Comparison of ENCODE assay signal across 9 cellular contexts in genomic region chr2:211405036-211405435, GRCh38.
"Had no signal": no experiment of that assay in that cellular context is flagged by ENCODE, and none has a peak within 500 bp of the region (broad histone marks: within the 10 kb centered on the region; RNA-seq: fewer than 3 reads in every experiment).

No MANE protein-coding gene starts in this region.

- H3K36me3 ChIP-seq: HAP-1 had no signal

- H3K9me3 ChIP-seq: HAP-1 had no signal

- H3K27ac Mint-ChIP-seq: HFFc6, IgD-negative memory B cell had no signal

- DNase-seq: GM23248, GOT3, H7, HFFc6, KBM-7 had no signal

- ATAC-seq: HCT116 had no signal

- H3K27ac ChIP-seq: GM23248, HL-60 had no signal

- H3K4me1 Mint-ChIP-seq: IgD-negative memory B cell had no signal

- H3K4me3 Mint-ChIP-seq: HFFc6, IgD-negative memory B cell had no signal

- H3K4me3 ChIP-seq: GM23248, HAP-1 had no signal

- H3K9ac ChIP-seq: GM23248 had no signal

- H2AFZ ChIP-seq: GM23248 had no signal

- H3K27me3 Mint-ChIP-seq: IgD-negative memory B cell had no signal
